In genomic region chr9:6758418-6759113, GRCh38 we compare ENCODE assay signal across 8 cellular contexts. TPM values are rescaled to one million over a fixed set of nuclear protein-coding genes. Genes with fewer than 3 reads are reported as not detected.
DNase-seq lines count a peak whose midpoint lies in the region; ATAC-seq, FAIRE-seq and TF ChIP-seq lines count a peak whose summit lies in the region.

No MANE protein-coding gene starts in this region.

- peaks cover 21% of the 10 kb centered on the region for H3K36me3 Mint-ChIP-seq in activated naive CD4-positive, alpha-beta T cell treated with anti-CD3 and anti-CD28 coated beads, Interleukin-2, amount 10 ng/mL, durations not matched to agents 7 days and 5 days

- peak overlapping the region; percentile 97 for H3K4me3 Mint-ChIP-seq in activated naive CD4-positive, alpha-beta T cell treated with anti-CD3 and anti-CD28 coated beads, Interleukin-2, amount 10 ng/mL, durations not matched to agents 7 days and 5 days

- H3K36me3 ChIP-seq in pancreas (no peaks in the 10 kb centered on the region), upper lobe of left lung (no peaks in the 10 kb centered on the region)

- no peak for FAIRE-seq in pancreas (lab: Jason Lieb, UNC)

- peak; percentile 53 for DNase-seq in AG20443 (ENCODE audit: low spot score)
- DNase-seq in RPMI8226: peak; percentile 72
- DNase-seq in activated naive CD4-positive, alpha-beta T cell treated with anti-CD3 and anti-CD28 coated beads, Interleukin-2, amount 10 ng/mL, durations not matched to agents 7 days and 5 days: peak; percentile 71
- no peak for DNase-seq in Right ventricle myocardium inferior (ENCODE audit: missing footprints)
- DNase-seq in pancreas: peak; percentile 48 to 88 (median 56)
- DNase-seq in upper lobe of left lung: peak; percentile 44 to 87

- peak overlapping the region; percentile 99 for H3K27ac Mint-ChIP-seq in activated naive CD4-positive, alpha-beta T cell treated with anti-CD3 and anti-CD28 coated beads, Interleukin-2, amount 10 ng/mL, durations not matched to agents 7 days and 5 days

- H3K4me1 ChIP-seq in pancreas (peaks cover 5 to 19% (median 9%) of the 10 kb centered on the region in 3 donors), upper lobe of left lung (peaks cover 4 to 15% (median 10%) of the 10 kb centered on the region in 4 donors)

- peaks cover 6% of the 10 kb centered on the region for H3K9me3 Mint-ChIP-seq in activated naive CD4-positive, alpha-beta T cell treated with anti-CD3 and anti-CD28 coated beads, Interleukin-2, amount 10 ng/mL, durations not matched to agents 7 days and 5 days

- no peak for TF ChIP-seq CTCF in pancreas (IDR thresholded peaks at IDR 0.05)
- peak in 1 of 6 experiments; percentile 15 for TF ChIP-seq CTCF in upper lobe of left lung (IDR thresholded peaks at IDR 0.05)

- peak in 2 of 4 donors; percentile 18 to 35 for TF ChIP-seq POLR2A in upper lobe of left lung (IDR thresholded peaks at IDR 0.05)

- CTCF ChIA-PET in activated naive CD4-positive, alpha-beta T cell treated with anti-CD3 and anti-CD28 coated beads, Interleukin-2, amount 10 ng/mL, durations not matched to agents 7 days and 5 days (lab: Charles Lee): interaction anchor here (1.2 kb wide), 1 partner anchor 76 kb away, joined by 3 read pairs; no protein-coding TSS in a partner anchor

- ATAC-seq in GM18867 (IDR thresholded peaks at IDR 0.05; ENCODE audit: unreplicated experiment) (peak; percentile 24), HG03103 (IDR thresholded peaks at IDR 0.05; ENCODE audit: low read depth, unreplicated experiment) (peak; percentile 17), Right ventricle myocardium inferior (peak; percentile 43), pancreas (peak; percentile 22 to 43 (median 39)), upper lobe of left lung (ENCODE audit: low FRiP score in 2 of 2) (peak; percentile 61 to 62)

- H3K27me3 Mint-ChIP-seq in activated naive CD4-positive, alpha-beta T cell treated with anti-CD3 and anti-CD28 coated beads, Interleukin-2, amount 10 ng/mL, durations not matched to agents 7 days and 5 days: peaks cover 3% of the 10 kb centered on the region

- H3K4me3 ChIP-seq in pancreas (peak overlapping the region; percentile 86 to 99 (median 96)), upper lobe of left lung (peak overlapping the region; percentile 71 to 93 (median 84))

- H3K9me3 ChIP-seq in pancreas: no peaks in the 10 kb centered on the region
- H3K9me3 ChIP-seq in upper lobe of left lung: no peaks in the 10 kb centered on the region

- intact Hi-C loops in Right ventricle myocardium inferior (cut with DNase I): loop anchor here (5.0 to 10.0 kb wide), 3 partner anchors 56 to 1124 kb away; partner anchors contain the start of gene UHRF2
- intact Hi-C loops in pancreas (cut with DNase I): no loop called here

- no peak for TF ChIP-seq EP300 in upper lobe of left lung (IDR thresholded peaks at IDR 0.05)

- WGBS in pancreas, 2 donors: 0 to 1% methylated on average over 51 to 52 of the region's 52 CpGs
- WGBS in upper lobe of left lung, 2 donors: 0% methylated on average over 31 to 37 of the region's 52 CpGs

- H3K27ac ChIP-seq in pancreas (peak overlapping the region; percentile 94 to 99 (median 97)), upper lobe of left lung (peak overlapping the region; percentile 93 to 99 (median 96))

- H3K27me3 ChIP-seq in pancreas: no peaks in the 10 kb centered on the region
- H3K27me3 ChIP-seq in upper lobe of left lung: no peaks in the 10 kb centered on the region

- peaks cover 40% of the 10 kb centered on the region for H3K4me1 Mint-ChIP-seq in activated naive CD4-positive, alpha-beta T cell treated with anti-CD3 and anti-CD28 coated beads, Interleukin-2, amount 10 ng/mL, durations not matched to agents 7 days and 5 days

RNA-seq across cellular contexts. Expression of gene KDM4C, which starts 0.8 kb away (rescaled TPM):
- 15.3 TPM for total RNA-seq in Right ventricle myocardium inferior
- 10 to 100 TPM; 18.4 to 30.8 (median 21.1) TPM for total RNA-seq in pancreas
- 10 to 100 TPM; 10.5 to 15.1 TPM for polyA plus RNA-seq in pancreas
- total RNA-seq in upper lobe of left lung: 10 to 100 TPM; 31.6 to 96.4 (median 41.2) TPM
